In genomic region chr3:106255870-106256248, GRCh38 we compare ENCODE assay signal across 12 cellular contexts.
DNase-seq lines count a peak whose midpoint lies in the region; ATAC-seq, FAIRE-seq and TF ChIP-seq lines count a peak whose summit lies in the region.
"Had no signal": no experiment of that assay in that cellular context is flagged by ENCODE, and none has a peak within 500 bp of the region (broad histone marks: within the 10 kb centered on the region; RNA-seq: fewer than 3 reads in every experiment).

No MANE protein-coding gene starts in this region.

- H2BK120ac ChIP-seq in H1 (replicated peaks; ENCODE audit: low read depth, low read length) = no peak overlapping the region

- ATAC-seq in GM21381 (IDR thresholded peaks at IDR 0.05; ENCODE audit: unreplicated experiment) = peak; percentile 95
- ATAC-seq in HG03097 (IDR thresholded peaks at IDR 0.05; ENCODE audit: low FRiP score, unreplicated experiment) = peak; percentile 91
- ATAC-seq in lower lobe of right lung = no peak

- H4K91ac ChIP-seq in H1 (replicated peaks; ENCODE audit: insufficient read length, low read length) = no peak overlapping the region

- intact Hi-C loops in lower lobe of right lung (cut with DNase I) = no loop called here

- H3K36me3 ChIP-seq in H1 (ENCODE audit: control insufficient read depth in 2 of 4, insufficient read depth in 4 of 4, low read length in 3 of 4) (no peaks in the 10 kb centered on the region), lower lobe of right lung (no peaks in the 10 kb centered on the region)

- H2BK12ac ChIP-seq in H1 (ENCODE audit: low read depth, low read length) = no peak overlapping the region

- H3K4me3 ChIP-seq in H1 (ENCODE audit: extremely low read depth in 1 of 4, insufficient read depth in 2 of 4, low read depth in 3 of 4, low read length in 4 of 4) (no peak overlapping the region), lower lobe of right lung (no peak overlapping the region)

- TF ChIP-seq EP300 in H1 (IDR thresholded peaks at IDR 0.05; ENCODE audit: borderline replicate concordance in 1 of 2, low read depth in 2 of 2, low read length in 2 of 2) = no peak

- no peaks in the 10 kb centered on the region for H4K20me1 ChIP-seq in H1 (replicated peaks in 1 of 2; ENCODE audit: control insufficient read depth in 1 of 2, insufficient read depth in 2 of 2, low read length in 2 of 2)

- H3K4me2 ChIP-seq in H1 (ENCODE audit: insufficient read depth in 1 of 2, low read depth in 2 of 2, low read length in 2 of 2) = no peak overlapping the region

- H3K23ac ChIP-seq in H1 (ENCODE audit: insufficient read length) = no peak overlapping the region

- DNase-seq in GM18507 (ENCODE audit: extremely low spot score, insufficient read length, low read depth) (peak; percentile 17), H1 (ENCODE audit: low read depth in 1 of 2, low spot score in 2 of 2) (no peak), C1 segment of cervical spinal cord (lab: John Stamatoyannopoulos, UW) (no peak), osteocyte (ENCODE audit: extremely low spot score, unreplicated experiment) (no peak), GF-D8 (lab: John Stamatoyannopoulos, UW) (no peak), lower lobe of right lung (no peak)
- DNase-seq: activated CD4-positive, alpha-beta T cell treated with anti-CD3 and anti-CD28 coated beads, Interleukin-2, amount 10 ng/mL, durations not matched to agents 7 days and 5 days; foreskin fibroblast; NK-92 treated with Interleukin-12 subunit alpha and Interleukin-12 subunit beta, amount 100 ng/mL, for 24 hours had no signal

- H3K4me1 Mint-ChIP-seq in osteocyte (ENCODE audit: unreplicated experiment) = no peaks in the 10 kb centered on the region

- POLR2A ChIA-PET in H1 (lab: Charles Lee; ENCODE audit: partially characterized antibody) = no interaction called here

- no peaks in the 10 kb centered on the region for H3K79me2 ChIP-seq in H1 (ENCODE audit: control insufficient read depth in 1 of 2, insufficient read depth in 2 of 2, low read length in 2 of 2)

- no peak overlapping the region for H3K18ac ChIP-seq in H1 (ENCODE audit: extremely low read depth, low read length)

- H2BK20ac ChIP-seq in H1 (ENCODE audit: low read length) = no peak overlapping the region

- H3K14ac ChIP-seq in H1 (ENCODE audit: insufficient read length) = no peak overlapping the region

- H3K56ac ChIP-seq in H1 (replicated peaks; ENCODE audit: insufficient read length, low read depth, low read length) = no peak overlapping the region

- peaks cover 14% of the 10 kb centered on the region for H3K9me3 Mint-ChIP-seq in osteocyte (ENCODE audit: unreplicated experiment)

- H4K5ac ChIP-seq in H1 (ENCODE audit: insufficient read length, low read depth, low read length) = no peak overlapping the region

- H3K27ac ChIP-seq in H1 (ENCODE audit: low read depth, low read length) = no peak overlapping the region
- no peak overlapping the region for H3K27ac ChIP-seq in lower lobe of right lung

- H3K36me3 Mint-ChIP-seq in osteocyte (ENCODE audit: unreplicated experiment) = no peaks in the 10 kb centered on the region

- no peaks in the 10 kb centered on the region for H3K27me3 Mint-ChIP-seq in osteocyte (ENCODE audit: unreplicated experiment)
- H3K27me3 Mint-ChIP-seq: activated CD4-positive, alpha-beta T cell treated with anti-CD3 and anti-CD28 coated beads, Interleukin-2, amount 10 ng/mL, durations not matched to agents 7 days and 5 days had no signal

- FAIRE-seq in GM18507 (lab: Jason Lieb, UNC) (peak; percentile 98), H1 (lab: Jason Lieb, UNC) (no peak)
- FAIRE-seq: urothelium cell line had no signal

- H3K23me2 ChIP-seq in H1 (ENCODE audit: low read depth, low read length) = no peaks in the 10 kb centered on the region

- H2AFZ ChIP-seq in H1 (ENCODE audit: low read length) = peak overlapping the region; percentile 33; the same call in 1 of the 2 replicates

- H3K79me1 ChIP-seq in H1 (ENCODE audit: low read depth, low read length) = no peaks in the 10 kb centered on the region

- no peak overlapping the region for H2BK15ac ChIP-seq in H1 (ENCODE audit: low read length)

- CTCF ChIA-PET in H1 (lab: Charles Lee; ENCODE audit: partially characterized antibody) = no interaction called here

- no peak overlapping the region for H3K9ac ChIP-seq in H1 (replicated peaks in 1 of 4; ENCODE audit: extremely low read depth in 1 of 4, low read depth in 3 of 4, low read length in 3 of 4)

- H3K27me3 ChIP-seq in H1 (replicated peaks in 1 of 4; ENCODE audit: control insufficient read depth in 3 of 4, extremely low read depth in 1 of 4, insufficient read depth in 3 of 4, low read length in 3 of 4) = no peaks in the 10 kb centered on the region
- H3K27me3 ChIP-seq in lower lobe of right lung (ENCODE audit: low read depth) = no peaks in the 10 kb centered on the region

- H3K4me1 ChIP-seq in H1 (replicated peaks in 1 of 4; ENCODE audit: control insufficient read depth in 3 of 4, insufficient read depth in 4 of 4, low read length in 3 of 4) = no peaks in the 10 kb centered on the region; a peak in 1 of 7 replicates
- H3K4me1 ChIP-seq in lower lobe of right lung = no peaks in the 10 kb centered on the region

- WGBS in H1 (ENCODE audit: extremely low coverage in 1 of 2, insufficient coverage in 1 of 2, insufficient read length in 1 of 2, insufficient replicate concordance in 2 of 2, low coverage in 1 of 2, low lambda C conversion rate in 2 of 2, missing lambda C conversion rate in 1 of 2), 2 experiments = 80% methylated on average over 4 of the region's 6 CpGs; no CpG with 5 or more reads in 1 of the 2 experiments

- TF ChIP-seq CTCF in H1 (IDR thresholded peaks at IDR 0.05; ENCODE audit: control extremely low read depth in 1 of 3, insufficient read depth in 1 of 3, low read depth in 1 of 3, low read length in 3 of 3) (no peak), osteocyte (IDR thresholded peaks at IDR 0.05) (no peak), lower lobe of right lung (IDR thresholded peaks at IDR 0.05) (no peak)

- H4K8ac ChIP-seq in H1 (ENCODE audit: extremely low read depth, insufficient read depth, low read length) = no peak overlapping the region

- H2AK5ac ChIP-seq in H1 (ENCODE audit: low read depth, low read length) = no peak overlapping the region

- H3K9me3 ChIP-seq in H1 (ENCODE audit: insufficient read depth in 2 of 2, low read depth in 1 of 2, low read length in 1 of 2) = peaks cover 7 to 12% of the 10 kb centered on the region in 2 experiments; a peak in 3 of 4 replicates
- peaks cover 5% of the 10 kb centered on the region for H3K9me3 ChIP-seq in lower lobe of right lung

- H2BK5ac ChIP-seq in H1 (ENCODE audit: low read depth, low read length) = no peak overlapping the region

- TF ChIP-seq POLR2A in H1 (IDR thresholded peaks at IDR 0.05; ENCODE audit: control extremely low read depth in 1 of 2, low read depth in 2 of 2, low read length in 2 of 2) = no peak

- H3K27ac Mint-ChIP-seq in osteocyte (ENCODE audit: unreplicated experiment) = no peak overlapping the region
- H3K27ac Mint-ChIP-seq: activated CD4-positive, alpha-beta T cell treated with anti-CD3 and anti-CD28 coated beads, Interleukin-2, amount 10 ng/mL, durations not matched to agents 7 days and 5 days had no signal

- no peak overlapping the region for H3K4ac ChIP-seq in H1 (replicated peaks; ENCODE audit: insufficient read length, low read depth, low read length)

- H3K4me3 Mint-ChIP-seq in osteocyte (ENCODE audit: unreplicated experiment) = no peak overlapping the region
- H3K4me3 Mint-ChIP-seq: activated CD4-positive, alpha-beta T cell treated with anti-CD3 and anti-CD28 coated beads, Interleukin-2, amount 10 ng/mL, durations not matched to agents 7 days and 5 days had no signal

- TF ChIP-seq RAD21 in H1 (IDR thresholded peaks at IDR 0.05 in 1 of 2, conservative IDR thresholded peaks at IDR 0.05 in 1 of 2; ENCODE audit: low read depth in 2 of 2, low read length in 2 of 2) = no peak

TF ChIP-seq in H1, 55 proteins besides CTCF, POLR2A, EP300 and RAD21:
- TF ChIP-seq TAF1 (IDR thresholded peaks at IDR 0.05; ENCODE audit: low read depth, low read length) = no peak

Comparison
In these comparisons a context has a peak if more than half of its experiments do, and no peak if none do; other contexts are left out.
1. ATAC-seq: peak in GM21381 (single experiment) and HG03097 (single experiment); none in lower lobe of right lung (0 of 2).